Comparison of ENCODE assay signal across 30 cellular contexts in the genomic region with DNA sequence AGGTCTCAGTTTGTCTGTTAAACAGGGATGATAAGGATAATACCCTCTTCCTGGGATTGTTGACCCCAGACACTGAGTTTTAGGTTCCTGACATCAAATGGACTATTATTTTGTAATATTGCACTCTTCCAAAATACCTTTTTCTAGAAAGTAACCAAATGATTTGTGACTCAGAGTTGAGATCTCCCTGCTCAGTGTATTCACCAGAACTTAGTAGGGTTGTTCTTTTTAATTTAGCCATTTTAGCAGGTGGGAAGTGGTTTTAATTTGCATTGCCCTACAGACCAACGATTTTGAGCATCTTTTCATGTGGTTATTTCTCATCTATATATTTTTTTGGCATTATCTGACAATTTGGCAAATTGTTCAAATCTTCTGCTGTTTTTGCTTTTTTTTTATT.
DNase-seq lines count a peak whose midpoint lies in the region; ATAC-seq, FAIRE-seq and TF ChIP-seq lines count a peak whose summit lies in the region.
"Had no signal": no experiment of that assay in that cellular context is flagged by ENCODE, and none has a peak within 500 bp of the region (broad histone marks: within the 10 kb centered on the region; RNA-seq: fewer than 3 reads in every experiment).

No MANE protein-coding gene starts in this region.

- H3K27ac ChIP-seq in HEK293 (ENCODE audit: extremely low read depth, low read depth, low read length) (no peak overlapping the region), K562 (ENCODE audit: extremely low read depth, low read depth, low read length) (no peak overlapping the region)
- H3K27ac ChIP-seq: 22Rv1; A549; BLaER1; BLaER1 treated with 17β-estradiol and CSF1 and Interleukin-3, amounts not matched to agents 10 nM and 100 nM; C4-2B had no signal

- FAIRE-seq in K562 (lab: Jason Lieb, UNC): no peak
- FAIRE-seq: A204.1, A549, D721Med had no signal

- ATAC-seq in K562: no peak
- no peak for ATAC-seq in GM18511 (IDR thresholded peaks at IDR 0.05; ENCODE audit: unreplicated experiment)
- ATAC-seq: A549; CD8-positive, alpha-beta T cell had no signal

- POLR2A ChIA-PET in HEK293 (lab: Yijun Ruan, JAX): no interaction called here
- POLR2A ChIA-PET in K562 (lab: Yijun Ruan, JAX): no interaction called here

- CTCF ChIA-PET in HEK293 (lab: Yijun Ruan, JAX) (no interaction called here), K562 (lab: Yijun Ruan, JAX; ENCODE audit: low intra/inter-chr PET ratio) (no interaction called here)

- H3K9me3 ChIP-seq in HEK293 (ENCODE audit: control insufficient read depth, insufficient read depth, low read depth, low read length) (no peaks in the 10 kb centered on the region), K562 (replicated peaks; ENCODE audit: control insufficient read depth, insufficient read depth, low read depth, low read length) (no peaks in the 10 kb centered on the region)
- H3K9me3 ChIP-seq: A549, BE2C, Caco-2 had no signal

- TF ChIP-seq POLR2A in K562 (conservative IDR thresholded peaks at IDR 0.05): no peak

- no peaks in the 10 kb centered on the region for H3K36me3 ChIP-seq in HEK293 (ENCODE audit: control insufficient read depth in 2 of 2, insufficient read depth in 1 of 2, low read length in 2 of 2)
- H3K36me3 ChIP-seq in K562 (ENCODE audit: control insufficient read depth, insufficient read depth, low read length): no peaks in the 10 kb centered on the region
- H3K36me3 ChIP-seq: BE2C; BLaER1; BLaER1 treated with 17β-estradiol and CSF1 and Interleukin-3, amounts not matched to agents 10 nM and 100 nM had no signal

- H4K20me1 ChIP-seq in K562 (replicated peaks; ENCODE audit: control insufficient read depth, insufficient read depth, low read length): no peaks in the 10 kb centered on the region
- H4K20me1 ChIP-seq: BLaER1; BLaER1 treated with 17β-estradiol and CSF1 and Interleukin-3, amounts not matched to agents 10 nM and 100 nM had no signal

- no TSS peak for BruUV-seq in K562 (replicated peaks; lab: Mats Ljungman, UMichigan)

- WGBS in K562 (ENCODE audit: insufficient coverage, low coverage, missing lambda C conversion rate): 0% methylated on average over 1 of the region's 1 CpG

- H3K79me2 ChIP-seq in K562 (ENCODE audit: control insufficient read depth, insufficient read depth, low read length): no peaks in the 10 kb centered on the region

- H3K9ac ChIP-seq in K562 (ENCODE audit: insufficient read depth in 1 of 2, low read depth in 2 of 2, low read length in 2 of 2): no peak overlapping the region
- H3K9ac ChIP-seq: BLaER1; BLaER1 treated with 17β-estradiol and CSF1 and Interleukin-3, amounts not matched to agents 10 nM and 100 nM had no signal

- H3K4me1 ChIP-seq in HEK293 (ENCODE audit: control insufficient read depth, insufficient read depth, low read length) (0 out of 2 replicates have a peak, but pooled peaks cover 4% of the 10 kb centered on the region), K562 (replicated peaks in 1 of 2; ENCODE audit: control insufficient read depth in 2 of 2, insufficient read depth in 2 of 2, low read length in 2 of 2) (peaks cover 8 to 25% of the 10 kb centered on the region in 2 experiments; a peak in 3 of 5 replicates)
- H3K4me1 ChIP-seq: A549, Caco-2 had no signal

- DNase-seq in K562 (ENCODE audit: extremely low read depth in 1 of 4, low spot score in 3 of 4): no peak
- no peak for DNase-seq in DMS 273 (lab: John Stamatoyannopoulos, UW; ENCODE audit: unreplicated experiment)
- DNase-seq: 8988T; ACHN; AML-193; BE2C; C1 segment of cervical spinal cord; Caco-2; Calu3; CD4-positive, alpha-beta memory T cell; CD4-positive, alpha-beta T cell; CD4-positive, CD25-positive, alpha-beta regulatory T cell; CD8-positive, alpha-beta T cell; COR-L47; DMS 273 treated with DMSO at 0.1 percent for 48 hours; DMS153; DMS53; DMS79; DMS79 treated with DMSO at 0.1 percent for 48 hours; DND-41; EL had no signal

- no peak for TF ChIP-seq RAD21 in K562 (CRISPR knock-in tag; conservative IDR thresholded peaks at IDR 0.05 in 1 of 2, IDR thresholded peaks at IDR 0.05 in 1 of 2)

- peaks cover 21 to 22% of the 10 kb centered on the region in 2 experiments; a peak in 4 of 5 replicates for H3K27me3 ChIP-seq in K562 (ENCODE audit: control insufficient read depth in 2 of 2, insufficient read depth in 2 of 2, low read length in 2 of 2)
- H3K27me3 ChIP-seq: BE2C; BLaER1; BLaER1 treated with 17β-estradiol and CSF1 and Interleukin-3, amounts not matched to agents 10 nM and 100 nM had no signal

- intact Hi-C loops in K562 (cut with micrococcal nuclease): no loop called here

- no peak overlapping the region for H2AFZ ChIP-seq in K562 (ENCODE audit: low read depth, low read length)

- TF ChIP-seq CTCF in HEK293 (tag by site-specific recombination; IDR thresholded peaks at IDR 0.05): no peak
- TF ChIP-seq CTCF in K562 (IDR thresholded peaks at IDR 0.05 in 2 of 3, conservative IDR thresholded peaks at IDR 0.05 in 1 of 3; ENCODE audit: insufficient read depth in 2 of 3, low read depth in 1 of 3, low read length in 3 of 3): no peak

- H3K9me1 ChIP-seq in K562 (ENCODE audit: control insufficient read depth, insufficient read depth, low read length): no peaks in the 10 kb centered on the region

- TF ChIP-seq EP300 in K562 (IDR thresholded peaks at IDR 0.05; ENCODE audit: low read length): no peak

- H3K4me3 ChIP-seq in HEK293 (ENCODE audit: low read depth, low read length) (no peak overlapping the region), K562 (no peak overlapping the region)
- H3K4me3 ChIP-seq: A549; BLaER1; BLaER1 treated with 17β-estradiol and CSF1 and Interleukin-3, amounts not matched to agents 10 nM and 100 nM had no signal

- H3K4me2 ChIP-seq in K562 (ENCODE audit: insufficient read depth, low read length): no peak overlapping the region
- H3K4me2 ChIP-seq: A549; BLaER1; BLaER1 treated with 17β-estradiol and CSF1 and Interleukin-3, amounts not matched to agents 10 nM and 100 nM had no signal

- in situ Hi-C loops in K562 (cut with MboI): no loop called here

TF ChIP-seq in HEK293, 187 proteins besides CTCF, POLR2A, EP300 and RAD21:
- TF ChIP-seq ZNF184 (tag by site-specific recombination; IDR thresholded peaks at IDR 0.05) (peak; percentile 98), SETDB1 (IDR thresholded peaks at IDR 0.05; ENCODE audit: insufficient read length, low read length) (peak; percentile 20), ZNF701 (tag by site-specific recombination; IDR thresholded peaks at IDR 0.05) (no peak), MYNN (tag by site-specific recombination; IDR thresholded peaks at IDR 0.05; ENCODE audit: borderline replicate concordance) (no peak)

TF ChIP-seq in K562, 482 proteins besides CTCF, POLR2A, EP300 and RAD21:
- TF ChIP-seq BCOR (IDR thresholded peaks at IDR 0.05): peak; percentile 38; the same call in 1 of the 2 replicates
- TF ChIP-seq ZNF184 (CRISPR knock-in tag; IDR thresholded peaks at IDR 0.05): peak; percentile 93
- TF ChIP-seq ZKSCAN8 (CRISPR knock-in tag; IDR thresholded peaks at IDR 0.05): no peak
- TF ChIP-seq TRIM24 (IDR thresholded peaks at IDR 0.05): peak in 1 of 2 experiments; percentile 17; a peak in 1 of 4 replicates
- no peak for TF ChIP-seq SRSF7 (optimal IDR thresholded peaks at IDR 0.05; ENCODE audit: low read depth, low read length)
- peak; percentile 65 for TF ChIP-seq RBM25 (IDR thresholded peaks at IDR 0.05; ENCODE audit: low read depth, low read length, severe bottlenecking)
- 0 out of 2 replicates have a peak, but pooled peaks have one; percentile 68 for TF ChIP-seq TRIM28 (IDR thresholded peaks at IDR 0.05)
- TF ChIP-seq HLTF (IDR thresholded peaks at IDR 0.05): 0 out of 2 replicates have a peak, but pooled peaks have one; percentile 30
